In the genomic region with DNA sequence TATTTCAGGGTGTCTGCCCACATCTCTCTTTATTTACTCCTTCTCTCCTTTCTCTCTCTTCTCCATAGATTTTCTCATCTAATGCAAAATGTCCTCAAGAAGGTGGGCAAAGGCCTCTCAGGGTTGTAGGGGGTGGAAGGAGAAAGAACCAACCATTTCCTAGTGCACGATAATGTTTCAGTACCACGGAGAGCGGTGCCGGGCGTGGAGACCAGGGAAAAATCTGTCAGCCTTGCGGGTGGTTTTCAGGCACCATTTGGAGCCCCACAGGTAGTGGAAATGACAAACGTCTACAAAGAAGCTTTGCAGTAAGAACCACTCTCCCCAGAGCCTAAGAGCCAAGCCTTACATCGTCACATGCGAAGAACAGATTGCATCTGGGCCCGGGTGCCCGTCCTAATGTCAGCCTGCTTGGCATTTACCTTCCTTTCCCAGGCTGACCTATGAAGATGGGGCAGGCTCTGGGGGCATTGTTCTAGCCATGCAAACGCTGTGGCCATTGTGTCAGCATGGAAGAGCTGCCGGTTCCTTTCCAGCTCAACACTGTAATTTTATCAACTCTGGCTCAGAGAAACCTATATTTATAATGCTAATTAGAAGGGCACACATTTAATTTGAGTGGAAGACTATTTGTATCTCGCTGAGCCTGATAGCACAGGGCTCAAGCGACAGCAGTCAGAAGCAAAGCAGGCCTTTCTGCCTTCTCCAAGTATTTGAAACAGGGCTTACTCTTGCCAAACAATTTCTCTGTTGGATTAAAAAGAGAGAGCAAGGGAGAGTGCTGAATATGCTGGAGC, we compare ENCODE assay signal across 1 cellular context.
TF ChIP-seq lines count a peak whose summit lies in the region.

No MANE protein-coding gene starts in this region.

TF ChIP-seq in GM23338, 12 proteins besides CTCF, POLR2A, EP300 and RAD21 (continued from another document):
- TF ChIP-seq, protein P1, sequence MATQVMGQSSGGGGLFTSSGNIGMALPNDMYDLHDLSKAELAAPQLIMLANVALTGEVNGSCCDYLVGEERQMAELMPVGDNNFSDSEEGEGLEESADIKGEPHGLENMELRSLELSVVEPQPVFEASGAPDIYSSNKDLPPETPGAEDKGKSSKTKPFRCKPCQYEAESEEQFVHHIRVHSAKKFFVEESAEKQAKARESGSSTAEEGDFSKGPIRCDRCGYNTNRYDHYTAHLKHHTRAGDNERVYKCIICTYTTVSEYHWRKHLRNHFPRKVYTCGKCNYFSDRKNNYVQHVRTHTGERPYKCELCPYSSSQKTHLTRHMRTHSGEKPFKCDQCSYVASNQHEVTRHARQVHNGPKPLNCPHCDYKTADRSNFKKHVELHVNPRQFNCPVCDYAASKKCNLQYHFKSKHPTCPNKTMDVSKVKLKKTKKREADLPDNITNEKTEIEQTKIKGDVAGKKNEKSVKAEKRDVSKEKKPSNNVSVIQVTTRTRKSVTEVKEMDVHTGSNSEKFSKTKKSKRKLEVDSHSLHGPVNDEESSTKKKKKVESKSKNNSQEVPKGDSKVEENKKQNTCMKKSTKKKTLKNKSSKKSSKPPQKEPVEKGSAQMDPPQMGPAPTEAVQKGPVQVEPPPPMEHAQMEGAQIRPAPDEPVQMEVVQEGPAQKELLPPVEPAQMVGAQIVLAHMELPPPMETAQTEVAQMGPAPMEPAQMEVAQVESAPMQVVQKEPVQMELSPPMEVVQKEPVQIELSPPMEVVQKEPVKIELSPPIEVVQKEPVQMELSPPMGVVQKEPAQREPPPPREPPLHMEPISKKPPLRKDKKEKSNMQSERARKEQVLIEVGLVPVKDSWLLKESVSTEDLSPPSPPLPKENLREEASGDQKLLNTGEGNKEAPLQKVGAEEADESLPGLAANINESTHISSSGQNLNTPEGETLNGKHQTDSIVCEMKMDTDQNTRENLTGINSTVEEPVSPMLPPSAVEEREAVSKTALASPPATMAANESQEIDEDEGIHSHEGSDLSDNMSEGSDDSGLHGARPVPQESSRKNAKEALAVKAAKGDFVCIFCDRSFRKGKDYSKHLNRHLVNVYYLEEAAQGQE (IDR thresholded peaks at IDR 0.05; ENCODE audit: unreplicated experiment) = peak; percentile 85
- no peak for TF ChIP-seq EZH2phosphoT487 (IDR thresholded peaks at IDR 0.05; ENCODE audit: unreplicated experiment)
